In genomic region chr21:37220433-37220980, GRCh38 we compare ENCODE assay signal across 8 cellular contexts. TPM values are rescaled to one million over a fixed set of nuclear protein-coding genes. Genes with fewer than 3 reads are reported as not detected.
DNase-seq lines count a peak whose midpoint lies in the region; ATAC-seq and TF ChIP-seq lines count a peak whose summit lies in the region.

No MANE protein-coding gene starts in this region.

- TF ChIP-seq CTCF in GM23338 (conservative IDR thresholded peaks at IDR 0.05; ENCODE audit: low read depth in 2 of 2), result peak; percentile 12 to 13; a peak in 3 of 4 replicates
- TF ChIP-seq CTCF in WERI-Rb-1 (IDR thresholded peaks at IDR 0.05; ENCODE audit: low read depth, low read length), result peak; percentile 47

- H3K27ac Mint-ChIP-seq in GM23338, result no peak overlapping the region

- H3K9me3 ChIP-seq in Karpas-422 (ENCODE audit: low read length) (no peaks in the 10 kb centered on the region), WERI-Rb-1 (ENCODE audit: severe bottlenecking) (no peaks in the 10 kb centered on the region), ectodermal cell (ENCODE audit: control insufficient read depth, low read length) (no peaks in the 10 kb centered on the region)

- no peak overlapping the region for H3K18ac ChIP-seq in mesendoderm (ENCODE audit: low read length)

- no peak overlapping the region for H3K4ac ChIP-seq in mesendoderm (ENCODE audit: low read depth, low read length)

- H3K56ac ChIP-seq in mesendoderm (ENCODE audit: low read length), result peak overlapping the region; percentile 64

- H2AFZ ChIP-seq in GM23338, result peak overlapping the region; percentile 96
- H2AFZ ChIP-seq in Karpas-422 (ENCODE audit: low read length), result peak overlapping the region; percentile 72; the same call in 1 of the 2 replicates

- H3K27me3 ChIP-seq in GM23338 (ENCODE audit: insufficient read depth) (peaks cover 17% of the 10 kb centered on the region), Karpas-422 (ENCODE audit: low read length) (no peaks in the 10 kb centered on the region), WERI-Rb-1 (ENCODE audit: insufficient read depth, low read depth, severe bottlenecking) (no peaks in the 10 kb centered on the region), ectodermal cell (ENCODE audit: control insufficient read depth, insufficient read depth, low read length, poor library complexity, severe bottlenecking) (no peaks in the 10 kb centered on the region), mesendoderm (ENCODE audit: insufficient read depth, low read length, poor library complexity) (no peaks in the 10 kb centered on the region)

- H3K27me3 Mint-ChIP-seq in GM23338 (ENCODE audit: insufficient read depth, low read depth, poor library complexity), result peaks cover 19% of the 10 kb centered on the region

- H3K4me2 ChIP-seq in GM23338 (peak overlapping the region; percentile 90), Karpas-422 (ENCODE audit: low read depth, low read length, poor library complexity, severe bottlenecking) (peak overlapping the region; percentile 96), mesendoderm (ENCODE audit: low read length) (peak overlapping the region; percentile 36)

- 71 to 77% methylated on average over 35 of the region's 35 CpGs for WGBS in ectodermal cell, 2 experiments
- WGBS in mesendoderm (ENCODE audit: extremely low coverage, insufficient coverage, low lambda C conversion rate), result no CpG with 5 or more reads among the region's 35 CpGs

- peak; percentile 84 for ATAC-seq in GM23338

- H2AK5ac ChIP-seq in mesendoderm (ENCODE audit: low read length), result no peak overlapping the region

- no peak overlapping the region for H4K8ac ChIP-seq in mesendoderm (ENCODE audit: low read depth, low read length)

- no peaks in the 10 kb centered on the region for H3K79me1 ChIP-seq in mesendoderm (ENCODE audit: low read length)

- H2BK120ac ChIP-seq in mesendoderm (ENCODE audit: low read depth, low read length), result no peak overlapping the region

- H3K36me3 Mint-ChIP-seq in GM23338 (ENCODE audit: low read depth), result peaks cover 41% of the 10 kb centered on the region

- H3K36me3 ChIP-seq in GM23338 (ENCODE audit: insufficient read depth) (peaks cover 16% of the 10 kb centered on the region), Karpas-422 (ENCODE audit: insufficient read depth, low read length) (peaks cover 34% of the 10 kb centered on the region), WERI-Rb-1 (peaks cover 28% of the 10 kb centered on the region), ectodermal cell (ENCODE audit: control insufficient read depth, insufficient read depth, low read length) (peaks cover 16% of the 10 kb centered on the region), mesendoderm (ENCODE audit: control insufficient read depth, insufficient read depth, low read length) (peaks cover 3% of the 10 kb centered on the region)

- peaks cover 33% of the 10 kb centered on the region; the same call in 2 of the 3 replicates for H3K9me3 Mint-ChIP-seq in GM23338

- H4K5ac ChIP-seq in mesendoderm (ENCODE audit: low read length), result no peak overlapping the region

- H3K9me2 ChIP-seq in GM23338 (ENCODE audit: insufficient read depth), result no peaks in the 10 kb centered on the region; the same call in 1 of the 2 replicates
- no peaks in the 10 kb centered on the region for H3K9me2 ChIP-seq in Karpas-422 (replicated peaks; ENCODE audit: insufficient read depth, low read length)

- H3K4me3 ChIP-seq in GM23338, result peak overlapping the region; percentile 65
- peak overlapping the region; percentile 80 for H3K4me3 ChIP-seq in Karpas-422 (ENCODE audit: low read length)
- peak overlapping the region; percentile 56 for H3K4me3 ChIP-seq in WERI-Rb-1 (ENCODE audit: low read depth, low read length)
- peak overlapping the region; percentile 28 for H3K4me3 ChIP-seq in ectodermal cell (ENCODE audit: insufficient read depth, low read depth, low read length)
- no peak overlapping the region for H3K4me3 ChIP-seq in mesendoderm (ENCODE audit: low read length)

- H3K4me3 Mint-ChIP-seq in GM23338, result peak overlapping the region; percentile 72

- peak overlapping the region; percentile 85 for H3K9ac ChIP-seq in Karpas-422 (ENCODE audit: low read length)
- peak overlapping the region; percentile 38 for H3K9ac ChIP-seq in mesendoderm (ENCODE audit: low read length)

- H2BK5ac ChIP-seq in mesendoderm (ENCODE audit: low read length), result no peak overlapping the region

- H3K79me2 ChIP-seq in GM23338 (replicated peaks; ENCODE audit: insufficient read depth), result no peaks in the 10 kb centered on the region
- peaks cover 43% of the 10 kb centered on the region for H3K79me2 ChIP-seq in Karpas-422 (ENCODE audit: low read length)
- no peaks in the 10 kb centered on the region for H3K79me2 ChIP-seq in mesendoderm (ENCODE audit: control insufficient read depth, insufficient read depth, low read length)

- H3K4me1 ChIP-seq in GM23338 (ENCODE audit: insufficient read depth) (no peaks in the 10 kb centered on the region; the same call in 1 of the 2 replicates), Karpas-422 (ENCODE audit: low read length) (peaks cover 25% of the 10 kb centered on the region), ectodermal cell (ENCODE audit: control insufficient read depth, insufficient read depth, low read length) (no peaks in the 10 kb centered on the region), mesendoderm (ENCODE audit: control insufficient read depth, low read depth, low read length) (no peaks in the 10 kb centered on the region)

- H4K20me1 ChIP-seq in GM23338 (replicated peaks; ENCODE audit: insufficient read depth) (no peaks in the 10 kb centered on the region), Karpas-422 (ENCODE audit: insufficient read depth, low read depth, low read length) (0 out of 2 replicates have a peak, but pooled peaks cover 7% of the 10 kb centered on the region)

- peaks cover 6% of the 10 kb centered on the region for H3K4me1 Mint-ChIP-seq in GM23338

- H3K27ac ChIP-seq in GM23338 (ENCODE audit: low read depth) (no peak overlapping the region), Karpas-422 (ENCODE audit: low read length) (peak overlapping the region; percentile 78), WERI-Rb-1 (peak overlapping the region; percentile 81), ectodermal cell (ENCODE audit: insufficient read depth, low read depth, low read length, poor library complexity, severe bottlenecking) (no peak overlapping the region), mesendoderm (ENCODE audit: low read depth, low read length) (no peak overlapping the region), substantia nigra (ENCODE audit: low read depth, low read length, poor library complexity, severe bottlenecking) (peak overlapping the region; percentile 77)

- no peak overlapping the region for H2BK15ac ChIP-seq in mesendoderm (replicated peaks; ENCODE audit: low read depth)

- H3K23ac ChIP-seq in mesendoderm (ENCODE audit: low read length), result no peak overlapping the region

- DNase-seq in NCI-H2029 (lab: John Stamatoyannopoulos, UW) (peak; percentile 37), NCI-H2029 treated with DMSO at 0.1 percent for 48 hours (lab: John Stamatoyannopoulos, UW) (no peak), GM23338 (ENCODE audit: low spot score) (peak; percentile 66), Karpas-422 (no peak), WERI-Rb-1 (peak; percentile 64), mesendoderm (peak; percentile 38), substantia nigra (lab: John Stamatoyannopoulos, UW) (peak in 19 of 49 donors; percentile 14 to 60 (median 48))

- no peaks in the 10 kb centered on the region for H3F3A ChIP-seq in GM23338 (replicated peaks; ENCODE audit: low read depth)

TF ChIP-seq in GM23338, 12 proteins besides CTCF, POLR2A, EP300 and RAD21 (continues in another document):
- TF ChIP-seq REST (IDR thresholded peaks at IDR 0.05; ENCODE audit: unreplicated experiment) (no peak), CREB1 (CRISPR knock-in tag; IDR thresholded peaks at IDR 0.05; ENCODE audit: low read depth) (no peak), NANOG (IDR thresholded peaks at IDR 0.05; ENCODE audit: borderline replicate concordance) (no peak), JUNB (IDR thresholded peaks at IDR 0.05; ENCODE audit: unreplicated experiment) (no peak)

RNA-seq across cellular contexts. Expression of gene VPS26C, which starts 46.6 kb away (rescaled TPM):
- total RNA-seq in GM23338 (2014; rRNA removed; shearing (Covaris generic)), result 79.1 and 91.2 TPM in 2 replicates
- 39.3 and 45.1 TPM in 2 replicates for polyA plus RNA-seq in GM23338 (2016; fragmentation: Nextera tagmentation; extraction: Ambion mirVana)
- 36.7 and 43.2 TPM in 2 replicates for total RNA-seq in Karpas-422 (2014; rRNA removed; shearing (Covaris generic); ENCODE audit: low replicate concordance)
- 48.5 TPM for polyA plus RNA-seq in ectodermal cell (2013, experiment 1 of 4)
- polyA plus RNA-seq in ectodermal cell (2013, experiment 2 of 4), result 47.5 TPM
- 37.3 TPM for polyA plus RNA-seq in ectodermal cell (2013, experiment 3 of 4)
- 41.7 TPM for polyA plus RNA-seq in ectodermal cell (2013, experiment 4 of 4)
- polyA plus RNA-seq in mesendoderm (2013, experiment 1 of 2), result 28.8 TPM
- 30.4 TPM for polyA plus RNA-seq in mesendoderm (2013, experiment 2 of 2)

Comparison
In these comparisons a context has a peak if more than half of its experiments do, and no peak if none do; other contexts are left out.
1. DNase-seq: peak in NCI-H2029 (single experiment), GM23338 (single experiment), WERI-Rb-1 (single experiment) and mesendoderm (single experiment); none in NCI-H2029 treated with DMSO at 0.1 percent for 48 hours (single experiment) and Karpas-422 (single experiment).
2. H3K27ac ChIP-seq: peak in Karpas-422 (single experiment), WERI-Rb-1 (single experiment) and substantia nigra (single experiment); none in GM23338 (single experiment), ectodermal cell (single experiment) and mesendoderm (single experiment).
3. H3K4me2 ChIP-seq: peak in every context shown above with its lines; median percentile 96 in Karpas-422; 90 in GM23338; 36 in mesendoderm.